16 cellular contexts compared by ENCODE assay signal in the genomic region with DNA sequence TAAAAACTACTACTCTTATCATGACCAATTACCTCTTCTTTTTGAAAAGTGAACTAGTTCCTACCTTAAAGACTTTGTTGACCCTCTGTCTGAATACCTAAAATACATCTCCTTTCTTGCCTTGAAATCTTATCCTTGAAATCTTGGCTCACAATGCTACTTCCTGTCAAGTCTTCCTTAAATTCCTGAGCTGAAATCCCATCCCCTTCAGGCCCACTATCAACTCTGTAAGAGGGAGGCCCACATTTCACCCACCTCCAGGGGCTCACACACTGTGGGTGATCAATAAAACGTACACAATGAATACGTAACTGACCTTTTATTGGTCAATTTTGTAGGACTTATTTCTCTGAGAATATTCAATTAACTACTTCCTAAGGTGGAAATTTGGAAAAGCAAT.
"Had no signal": no experiment of that assay in that cellular context is flagged by ENCODE, and none has a peak within 500 bp of the region (broad histone marks: within the 10 kb centered on the region; RNA-seq: fewer than 3 reads in every experiment).

No MANE protein-coding gene starts in this region.

- H3K36me3 Mint-ChIP-seq: immature natural killer cell had no signal

- H3K9me3 Mint-ChIP-seq: activated naive CD4-positive, alpha-beta T cell treated with anti-CD3 and anti-CD28 coated beads, Interleukin-2, amount 50 U/mL, for 72 hours; memory B cell; T-helper 2 cell treated with Interferon-gamma antibody and Interleukin-4, amounts not matched to agents 5 μg/mL and 100 μg/mL, for 36 hours had no signal

- H3K27me3 ChIP-seq: adrenal gland, colonic mucosa, gastrocnemius medialis, heart left ventricle, spleen, upper lobe of right lung had no signal

- H3K36me3 ChIP-seq: adrenal gland, colonic mucosa, gastrocnemius medialis, heart left ventricle, upper lobe of right lung had no signal

- H3K27ac Mint-ChIP-seq: activated naive CD4-positive, alpha-beta T cell treated with anti-CD3 and anti-CD28 coated beads, Interleukin-2, amount 50 U/mL, for 72 hours; immature natural killer cell; memory B cell; T-helper 2 cell treated with Interferon-gamma antibody and Interleukin-4, amounts not matched to agents 5 μg/mL and 100 μg/mL, for 36 hours had no signal

- H3K9me3 ChIP-seq: adrenal gland, colonic mucosa, gastrocnemius medialis, heart left ventricle, spleen, upper lobe of right lung had no signal

- H3K4me3 Mint-ChIP-seq: immature natural killer cell; memory B cell; naive thymus-derived CD4-positive, alpha-beta T cell; T-helper 2 cell treated with Interferon-gamma antibody and Interleukin-4, amounts not matched to agents 5 μg/mL and 100 μg/mL, for 36 hours had no signal

- DNase-seq: activated gamma-delta T cell treated with Interleukin-2 at 50 U/mL for 16 hours; adrenal gland; colonic mucosa; gastrocnemius medialis; heart left ventricle; immature natural killer cell; kidney glomerular epithelial cell; naive thymus-derived CD4-positive, alpha-beta T cell; spleen; stimulated activated CD8-positive, alpha-beta memory T cell treated with anti-CD3 and anti-CD28 coated beads, Interleukin-4, amount 100 ng/mL, for 48 hours; stimulated activated naive CD4-positive, alpha-beta T cell; upper lobe of right lung had no signal

- H3K4me3 ChIP-seq: adrenal gland, colonic mucosa, gastrocnemius medialis, heart left ventricle, spleen, upper lobe of right lung had no signal

- H3K27me3 Mint-ChIP-seq: memory B cell; naive thymus-derived CD4-positive, alpha-beta T cell had no signal

- H3K27ac ChIP-seq: adrenal gland, colonic mucosa, gastrocnemius medialis, heart left ventricle, spleen, upper lobe of right lung had no signal

- ATAC-seq: activated naive CD4-positive, alpha-beta T cell treated with anti-CD3 and anti-CD28 coated beads, Interleukin-2, amount 50 U/mL, for 72 hours; esophagus mucosa; gastrocnemius medialis; heart left ventricle; naive thymus-derived CD4-positive, alpha-beta T cell; upper lobe of right lung had no signal

- H3K4me1 ChIP-seq: colonic mucosa, gastrocnemius medialis, upper lobe of right lung had no signal
